Comparison of ENCODE assay signal across 18 cellular contexts in genomic region chr11:80388133-80388532, GRCh38.
"Had no signal": no experiment of that assay in that cellular context is flagged by ENCODE, and none has a peak within 500 bp of the region (broad histone marks: within the 10 kb centered on the region; RNA-seq: fewer than 3 reads in every experiment).

No MANE protein-coding gene starts in this region.

- H3K27ac Mint-ChIP-seq: activated T-helper 2 cell treated with anti-CD3 and anti-CD28 coated beads, Interferon-gamma antibody, Interleukin-2, Interleukin-4, amounts not matched to agents 10 μg/mL and 5 μg/mL and 100 μg/mL, durations not matched to agents 14 hours and 24 hours and 36 hours; nephron progenitor cell; stimulated activated naive CD8-positive, alpha-beta T cell treated with anti-CD3 and anti-CD28 coated beads, Interleukin-15, Interleukin-2, amounts not matched to agents 100 ng/mL and 50 ng/mL, for 24 hours had no signal

- H3K9me3 ChIP-seq: left lung, upper lobe of left lung had no signal

- FAIRE-seq: TTC549 had no signal

- H3K27me3 ChIP-seq: left lung, upper lobe of left lung had no signal

- H3K27ac ChIP-seq: left lung, upper lobe of left lung had no signal

- H3K4me1 ChIP-seq: left lung, upper lobe of left lung had no signal

- H3K36me3 ChIP-seq: left lung, upper lobe of left lung had no signal

- H3K9me3 Mint-ChIP-seq: brain, nephron progenitor cell had no signal

- H3K27me3 Mint-ChIP-seq: brain; stimulated activated naive CD8-positive, alpha-beta T cell treated with anti-CD3 and anti-CD28 coated beads, Interleukin-15, Interleukin-2, amounts not matched to agents 100 ng/mL and 50 ng/mL, for 24 hours had no signal

- H3K4me3 ChIP-seq: left lung, upper lobe of left lung had no signal

- ATAC-seq: left lung had no signal

- DNase-seq: activated CD4-positive, alpha-beta T cell treated with anti-CD3 and anti-CD28 coated beads, Interleukin-2, amount 50 U/mL, for 1 hour; activated naive CD4-positive, alpha-beta T cell treated with anti-CD3 and anti-CD28 coated beads, Interleukin-2, amount 50 U/mL, for 16 hours; activated T-cell treated with anti-CD3 and anti-CD28 coated beads for 4 hours; amniotic stem cell; endodermal cell; glutamatergic neuron; islet precursor cell; left lung; mesenchymal stem cell; nephron progenitor cell; stimulated activated CD4-positive, alpha-beta T cell treated with anti-CD3 and anti-CD28 coated beads, Interleukin-4, amount 100 ng/mL, for 1 hour; stimulated activated CD8-positive, alpha-beta memory T cell treated with anti-CD3 and anti-CD28 coated beads, Interleukin-4, amount 100 ng/mL, for 48 hours; T-helper 2 cell; upper lobe of left lung had no signal

- H3K36me3 Mint-ChIP-seq: brain had no signal

- H3K4me3 Mint-ChIP-seq: brain; endodermal cell; nephron progenitor cell; stimulated activated naive CD8-positive, alpha-beta T cell treated with anti-CD3 and anti-CD28 coated beads, Interleukin-15, Interleukin-2, amounts not matched to agents 100 ng/mL and 50 ng/mL, for 24 hours had no signal
